ENCODE assay signal across 1 cellular context in genomic region chr2:11376071-11376470, GRCh38.
TF ChIP-seq lines count a peak whose summit lies in the region.

No MANE protein-coding gene starts in this region.

TF ChIP-seq in HepG2, 621 proteins besides CTCF, POLR2A, EP300 and RAD21 (continued from another document and continues in another):
- TF ChIP-seq DPF2 (CRISPR knock-in tag; IDR thresholded peaks at IDR 0.05; ENCODE audit: borderline replicate concordance, low read depth) = 0 out of 2 replicates have a peak, but pooled peaks have one; percentile 16
- no peak for TF ChIP-seq NPAS2 (CRISPR knock-in tag; IDR thresholded peaks at IDR 0.05; ENCODE audit: borderline replicate concordance)
- TF ChIP-seq ZNF124 (CRISPR knock-in tag; IDR thresholded peaks at IDR 0.05) = no peak
- no peak for TF ChIP-seq HNRNPL (IDR thresholded peaks at IDR 0.05; ENCODE audit: low read depth, low read length)
- no peak for TF ChIP-seq ZNF670 (CRISPR knock-in tag; IDR thresholded peaks at IDR 0.05; ENCODE audit: borderline replicate concordance)
- peak; percentile 82 for TF ChIP-seq NCOR1 (IDR thresholded peaks at IDR 0.05; ENCODE audit: borderline replicate concordance, low read length)
- TF ChIP-seq ELK4 (CRISPR knock-in tag; IDR thresholded peaks at IDR 0.05; ENCODE audit: borderline replicate concordance) = no peak
- no peak for TF ChIP-seq GZF1 (CRISPR knock-in tag; IDR thresholded peaks at IDR 0.05)
- TF ChIP-seq, protein P1, sequence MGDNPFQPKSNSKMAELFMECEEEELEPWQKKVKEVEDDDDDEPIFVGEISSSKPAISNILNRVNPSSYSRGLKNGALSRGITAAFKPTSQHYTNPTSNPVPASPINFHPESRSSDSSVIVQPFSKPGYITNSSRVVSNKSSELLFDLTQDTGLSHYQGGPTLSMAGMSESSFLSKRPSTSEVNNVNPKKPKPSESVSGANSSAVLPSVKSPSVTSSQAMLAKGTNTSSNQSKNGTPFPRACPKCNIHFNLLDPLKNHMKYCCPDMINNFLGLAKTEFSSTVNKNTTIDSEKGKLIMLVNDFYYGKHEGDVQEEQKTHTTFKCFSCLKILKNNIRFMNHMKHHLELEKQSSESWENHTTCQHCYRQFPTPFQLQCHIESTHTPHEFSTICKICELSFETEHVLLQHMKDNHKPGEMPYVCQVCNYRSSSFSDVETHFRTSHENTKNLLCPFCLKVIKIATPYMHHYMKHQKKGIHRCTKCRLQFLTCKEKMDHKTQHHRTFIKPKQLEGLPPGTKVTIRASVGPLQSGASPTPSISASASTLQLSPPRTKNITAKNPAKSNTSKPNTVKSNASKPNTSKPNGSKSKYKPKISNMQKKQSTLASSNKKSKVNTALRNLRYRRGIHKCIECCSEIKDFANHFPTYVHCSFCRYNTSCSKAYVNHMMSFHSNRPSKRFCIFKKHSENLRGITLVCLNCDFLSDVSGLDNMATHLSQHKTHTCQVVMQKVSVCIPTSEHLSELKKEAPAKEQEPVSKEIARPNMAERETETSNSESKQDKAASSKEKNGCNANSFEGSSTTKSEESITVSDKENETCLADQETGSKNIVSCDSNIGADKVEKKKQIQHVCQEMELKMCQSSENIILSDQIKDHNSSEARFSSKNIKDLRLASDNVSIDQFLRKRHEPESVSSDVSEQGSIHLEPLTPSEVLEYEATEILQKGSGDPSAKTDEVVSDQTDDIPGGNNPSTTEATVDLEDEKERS (CRISPR knock-in tag; IDR thresholded peaks at IDR 0.05) = no peak
- TF ChIP-seq ZNF318 (CRISPR knock-in tag; IDR thresholded peaks at IDR 0.05) = no peak
- TF ChIP-seq MYC (CRISPR knock-in tag; IDR thresholded peaks at IDR 0.05; ENCODE audit: borderline replicate concordance) = no peak
- TF ChIP-seq KAT7 (CRISPR knock-in tag; IDR thresholded peaks at IDR 0.05; ENCODE audit: borderline replicate concordance) = peak; percentile 32; the same call in 1 of the 2 replicates
- no peak for TF ChIP-seq ZNF180 (CRISPR knock-in tag; IDR thresholded peaks at IDR 0.05; ENCODE audit: borderline replicate concordance, low read depth)
- no peak for TF ChIP-seq ESRRA (CRISPR knock-in tag; IDR thresholded peaks at IDR 0.05; ENCODE audit: low read depth)
- TF ChIP-seq ZNF792 (CRISPR knock-in tag; IDR thresholded peaks at IDR 0.05) = 0 out of 2 replicates have a peak, but pooled peaks have one; percentile 28
- TF ChIP-seq ZFX (CRISPR knock-in tag; IDR thresholded peaks at IDR 0.05; ENCODE audit: low read depth) = no peak
- no peak for TF ChIP-seq ZNF672 (CRISPR knock-in tag; IDR thresholded peaks at IDR 0.05)
- no peak for TF ChIP-seq TMF1 (CRISPR knock-in tag; IDR thresholded peaks at IDR 0.05; ENCODE audit: low read depth)
- TF ChIP-seq ZBTB43 (CRISPR knock-in tag; conservative IDR thresholded peaks at IDR 0.05) = no peak
- no peak; the same call in 1 of the 2 replicates for TF ChIP-seq ZNF580 (CRISPR knock-in tag; IDR thresholded peaks at IDR 0.05; ENCODE audit: borderline replicate concordance, low read depth)
- TF ChIP-seq ZNF484 (CRISPR knock-in tag; IDR thresholded peaks at IDR 0.05; ENCODE audit: borderline replicate concordance, low read depth) = no peak
- TF ChIP-seq REXO4 (CRISPR knock-in tag; IDR thresholded peaks at IDR 0.05; ENCODE audit: borderline replicate concordance) = no peak
- TF ChIP-seq ZNF367 (CRISPR knock-in tag; IDR thresholded peaks at IDR 0.05; ENCODE audit: borderline replicate concordance) = no peak
- no peak for TF ChIP-seq TOE1 (CRISPR knock-in tag; IDR thresholded peaks at IDR 0.05)
- no peak for TF ChIP-seq BRD4 (CRISPR knock-in tag; IDR thresholded peaks at IDR 0.05)
- no peak for TF ChIP-seq KDM3A (CRISPR knock-in tag; IDR thresholded peaks at IDR 0.05; ENCODE audit: low read depth)
- TF ChIP-seq HNRNPK (IDR thresholded peaks at IDR 0.05; ENCODE audit: low read depth, low read length, poor library complexity, severe bottlenecking) = no peak
- TF ChIP-seq RBM39 (IDR thresholded peaks at IDR 0.05; ENCODE audit: low read depth, low read length, poor library complexity, severe bottlenecking) = no peak
- no peak for TF ChIP-seq ATAD3A (CRISPR knock-in tag; IDR thresholded peaks at IDR 0.05)
- TF ChIP-seq TSC22D2 (CRISPR knock-in tag; IDR thresholded peaks at IDR 0.05; ENCODE audit: borderline replicate concordance) = peak; percentile 9; the same call in 1 of the 2 replicates
- peak; percentile 60 for TF ChIP-seq XRCC5 (optimal IDR thresholded peaks at IDR 0.05; ENCODE audit: low read length)
- TF ChIP-seq ZNF615 (CRISPR knock-in tag; IDR thresholded peaks at IDR 0.05; ENCODE audit: borderline replicate concordance) = no peak
- no peak for TF ChIP-seq STAG1 (CRISPR knock-in tag; IDR thresholded peaks at IDR 0.05)
- TF ChIP-seq KDM6A (CRISPR knock-in tag; IDR thresholded peaks at IDR 0.05; ENCODE audit: low read depth) = 0 out of 2 replicates have a peak, but pooled peaks have one; percentile 39
- no peak for TF ChIP-seq PTBP1 (IDR thresholded peaks at IDR 0.05; ENCODE audit: low read depth, low read length, poor library complexity, severe bottlenecking)
- peak; percentile 32; the same call in 1 of the 2 replicates for TF ChIP-seq ZMYM4 (CRISPR knock-in tag; IDR thresholded peaks at IDR 0.05)
- TF ChIP-seq, protein P2, sequence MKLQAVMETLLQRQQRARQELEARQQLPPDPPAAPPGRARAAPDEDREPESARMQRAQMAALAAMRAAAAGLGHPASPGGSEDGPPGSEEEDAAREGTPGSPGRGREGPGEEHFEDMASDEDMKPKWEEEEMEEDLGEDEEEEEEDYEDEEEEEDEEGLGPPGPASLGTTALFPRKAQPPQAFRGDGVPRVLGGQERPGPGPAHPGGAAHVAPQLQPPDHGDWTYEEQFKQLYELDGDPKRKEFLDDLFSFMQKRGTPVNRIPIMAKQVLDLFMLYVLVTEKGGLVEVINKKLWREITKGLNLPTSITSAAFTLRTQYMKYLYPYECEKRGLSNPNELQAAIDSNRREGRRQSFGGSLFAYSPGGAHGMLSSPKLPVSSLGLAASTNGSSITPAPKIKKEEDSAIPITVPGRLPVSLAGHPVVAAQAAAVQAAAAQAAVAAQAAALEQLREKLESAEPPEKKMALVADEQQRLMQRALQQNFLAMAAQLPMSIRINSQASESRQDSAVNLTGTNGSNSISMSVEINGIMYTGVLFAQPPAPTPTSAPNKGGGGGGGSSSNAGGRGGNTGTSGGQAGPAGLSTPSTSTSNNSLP (IDR thresholded peaks at IDR 0.05; ENCODE audit: low read depth, low read length) = no peak
- TF ChIP-seq ZMAT3 (CRISPR knock-in tag; conservative IDR thresholded peaks at IDR 0.05) = 0 out of 2 replicates have a peak, but pooled peaks have one; percentile 12
- no peak for TF ChIP-seq ZNF766 (CRISPR knock-in tag; IDR thresholded peaks at IDR 0.05; ENCODE audit: borderline replicate concordance)
- TF ChIP-seq IKZF4 (CRISPR knock-in tag; IDR thresholded peaks at IDR 0.05; ENCODE audit: borderline replicate concordance, low read depth, not compliant biosample characterization) = no peak
- no peak for TF ChIP-seq SOX13 (IDR thresholded peaks at IDR 0.05)
- no peak; a peak in 1 of 4 replicates for TF ChIP-seq SOX13 (CRISPR knock-in tag; conservative IDR thresholded peaks at IDR 0.05 in 1 of 2, IDR thresholded peaks at IDR 0.05 in 1 of 2)
- TF ChIP-seq, protein P3, sequence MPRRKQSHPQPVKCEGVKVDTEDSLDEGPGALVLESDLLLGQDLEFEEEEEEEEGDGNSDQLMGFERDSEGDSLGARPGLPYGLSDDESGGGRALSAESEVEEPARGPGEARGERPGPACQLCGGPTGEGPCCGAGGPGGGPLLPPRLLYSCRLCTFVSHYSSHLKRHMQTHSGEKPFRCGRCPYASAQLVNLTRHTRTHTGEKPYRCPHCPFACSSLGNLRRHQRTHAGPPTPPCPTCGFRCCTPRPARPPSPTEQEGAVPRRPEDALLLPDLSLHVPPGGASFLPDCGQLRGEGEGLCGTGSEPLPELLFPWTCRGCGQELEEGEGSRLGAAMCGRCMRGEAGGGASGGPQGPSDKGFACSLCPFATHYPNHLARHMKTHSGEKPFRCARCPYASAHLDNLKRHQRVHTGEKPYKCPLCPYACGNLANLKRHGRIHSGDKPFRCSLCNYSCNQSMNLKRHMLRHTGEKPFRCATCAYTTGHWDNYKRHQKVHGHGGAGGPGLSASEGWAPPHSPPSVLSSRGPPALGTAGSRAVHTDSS (CRISPR knock-in tag; conservative IDR thresholded peaks at IDR 0.05) = no peak
- TF ChIP-seq JUN (CRISPR knock-in tag; IDR thresholded peaks at IDR 0.05) = no peak
- TF ChIP-seq IRF2 (CRISPR knock-in tag; IDR thresholded peaks at IDR 0.05) = no peak
- 0 out of 2 replicates have a peak, but pooled peaks have one; percentile 37 for TF ChIP-seq ZNF598 (CRISPR knock-in tag; IDR thresholded peaks at IDR 0.05; ENCODE audit: borderline replicate concordance)
- TF ChIP-seq NFKBIZ (CRISPR knock-in tag; IDR thresholded peaks at IDR 0.05) = no peak
- TF ChIP-seq TP53 (CRISPR knock-in tag; conservative IDR thresholded peaks at IDR 0.05) = no peak
- no peak for TF ChIP-seq ZNF12 (CRISPR knock-in tag; IDR thresholded peaks at IDR 0.05)
- TF ChIP-seq STAT5B (CRISPR knock-in tag; IDR thresholded peaks at IDR 0.05) = no peak
- no peak for TF ChIP-seq ZBTB8A (CRISPR knock-in tag; IDR thresholded peaks at IDR 0.05; ENCODE audit: borderline replicate concordance, low read depth)
- TF ChIP-seq ZNF775 (CRISPR knock-in tag; IDR thresholded peaks at IDR 0.05; ENCODE audit: borderline replicate concordance) = no peak
- no peak for TF ChIP-seq FIP1L1 (IDR thresholded peaks at IDR 0.05; ENCODE audit: borderline replicate concordance, insufficient read depth, low read depth, low read length)
- TF ChIP-seq YEATS2 (CRISPR knock-in tag; IDR thresholded peaks at IDR 0.05; ENCODE audit: borderline replicate concordance) = no peak
- TF ChIP-seq SIX4 (CRISPR knock-in tag; IDR thresholded peaks at IDR 0.05) = no peak
